Comparison of ENCODE assay signal across 8 cellular contexts in genomic region chr16:79602615-79603014, GRCh38. TPM values are rescaled to one million over a fixed set of nuclear protein-coding genes. Genes with fewer than 3 reads are reported as not detected.
DNase-seq lines count a peak whose midpoint lies in the region; ATAC-seq and TF ChIP-seq lines count a peak whose summit lies in the region.
"Had no signal": no experiment of that assay in that cellular context is flagged by ENCODE, and none has a peak within 500 bp of the region (broad histone marks: within the 10 kb centered on the region; RNA-seq: fewer than 3 reads in every experiment).

No MANE protein-coding gene starts in this region.

- no peaks in the 10 kb centered on the region for H3K9me3 ChIP-seq in HEK293 (ENCODE audit: control insufficient read depth, insufficient read depth, low read depth, low read length)
- no peaks in the 10 kb centered on the region for H3K9me3 ChIP-seq in iPS-20b (ENCODE audit: insufficient read depth, low read depth, low read length)
- no peaks in the 10 kb centered on the region for H3K9me3 ChIP-seq in gastrocnemius medialis

- in situ Hi-C loops in gastrocnemius medialis (cut with MboI; ENCODE audit: low sequenced_read_pairs in 4 of 4): loop anchor here (10.0 to 25.0 kb wide), 7 partner anchors 665 to 1490 kb away; no protein-coding TSS in a partner anchor

- peaks cover 17% of the 10 kb centered on the region; the same call in 1 of the 2 replicates for H3K27me3 ChIP-seq in iPS-20b (ENCODE audit: insufficient read depth, low read length)
- H3K27me3 ChIP-seq in gastrocnemius medialis: no peaks in the 10 kb centered on the region

- H3K27ac ChIP-seq in HEK293 (ENCODE audit: extremely low read depth, low read depth, low read length): peak overlapping the region; percentile 70
- H3K27ac ChIP-seq in iPS-20b (ENCODE audit: low read length): no peak overlapping the region
- peak overlapping the region; percentile 92 to 98 (median 98) for H3K27ac ChIP-seq in gastrocnemius medialis

- no peak for TF ChIP-seq POLR2A in gastrocnemius medialis (IDR thresholded peaks at IDR 0.05)

- H3K36me3 ChIP-seq in HEK293 (ENCODE audit: control insufficient read depth in 2 of 2, insufficient read depth in 1 of 2, low read length in 2 of 2) (no peaks in the 10 kb centered on the region), iPS-20b (ENCODE audit: insufficient read depth, low read depth, low read length) (no peaks in the 10 kb centered on the region), gastrocnemius medialis (no peaks in the 10 kb centered on the region)

- H3K4me3 ChIP-seq in HEK293 (ENCODE audit: low read depth, low read length): no peak overlapping the region
- peak overlapping the region; percentile 67; the same call in 1 of the 2 replicates for H3K4me3 ChIP-seq in iPS-20b (ENCODE audit: low read length)
- H3K4me3 ChIP-seq in gastrocnemius medialis: peak overlapping the region; percentile 74 to 89 (median 86)

- CTCF ChIA-PET in HEK293 (lab: Yijun Ruan, JAX): interaction anchor here (0.6 to 1.2 kb wide), 25 partner anchors 8 to 1513 kb away, joined by 3 to 12 read pairs (median 4); no protein-coding TSS in a partner anchor
- CTCF ChIA-PET in activated CD4-positive, alpha-beta memory T cell treated with anti-CD3 and anti-CD28 coated beads for 36 hours (lab: Charles Lee): interaction anchor here (0.5 to 2.8 kb wide), 35 partner anchors 10 to 1134 kb away, joined by 3 to 18 read pairs (median 3); no protein-coding TSS in a partner anchor

- intact Hi-C loops in activated CD4-positive, alpha-beta memory T cell treated with anti-CD3 and anti-CD28 coated beads for 36 hours (cut with micrococcal nuclease): loop anchor here (1.0 to 10.0 kb wide), 15 partner anchors 26 to 1478 kb away; no protein-coding TSS in a partner anchor
- intact Hi-C loops in gastrocnemius medialis (cut with DNase I; ENCODE audit: low total_unique reads): loop anchor here (1.0 to 10.0 kb wide), 8 partner anchors 70 to 1480 kb away; no protein-coding TSS in a partner anchor

- H3K27me3 Mint-ChIP-seq in activated CD4-positive, alpha-beta memory T cell treated with anti-CD3 and anti-CD28 coated beads for 36 hours: peaks cover 9% of the 10 kb centered on the region

- POLR2A ChIA-PET in HEK293 (lab: Yijun Ruan, JAX): interaction anchor here (0.7 to 1.0 kb wide), 2 partner anchors 321 to 1478 kb away, joined by 3 read pairs; no protein-coding TSS in a partner anchor
- POLR2A ChIA-PET in activated CD4-positive, alpha-beta memory T cell treated with anti-CD3 and anti-CD28 coated beads for 36 hours (lab: Charles Lee): interaction anchor here (0.6 to 2.8 kb wide), 12 partner anchors 14 to 1479 kb away, joined by 3 to 14 read pairs (median 4); no protein-coding TSS in a partner anchor

- peaks cover 43% of the 10 kb centered on the region for H3K4me1 Mint-ChIP-seq in activated CD4-positive, alpha-beta memory T cell treated with anti-CD3 and anti-CD28 coated beads for 36 hours (ENCODE audit: low read depth)

- ATAC-seq in gastrocnemius medialis: no peak
- ATAC-seq in HG03175 (IDR thresholded peaks at IDR 0.05; ENCODE audit: unreplicated experiment): no peak

- H3K9me3 Mint-ChIP-seq in activated CD4-positive, alpha-beta memory T cell treated with anti-CD3 and anti-CD28 coated beads for 36 hours: no peaks in the 10 kb centered on the region

- TF ChIP-seq CTCF in HEK293 (tag by site-specific recombination; IDR thresholded peaks at IDR 0.05): no peak
- no peak for TF ChIP-seq CTCF in gastrocnemius medialis (IDR thresholded peaks at IDR 0.05 in 4 of 5, conservative IDR thresholded peaks at IDR 0.05 in 1 of 5)

- H3K9ac ChIP-seq in iPS-20b (ENCODE audit: low read depth, low read length): no peak overlapping the region; the same call in 1 of the 2 replicates

- DNase-seq in activated CD4-positive, alpha-beta memory T cell treated with anti-CD3 and anti-CD28 coated beads for 36 hours: peak; percentile 53
- no peak for DNase-seq in gastrocnemius medialis
- no peak for DNase-seq in NCI-H2081 (lab: John Stamatoyannopoulos, UW)
- DNase-seq in NCI-H774 (lab: John Stamatoyannopoulos, UW): no peak
- DNase-seq: GF-D8 had no signal

- H3K27ac Mint-ChIP-seq in activated CD4-positive, alpha-beta memory T cell treated with anti-CD3 and anti-CD28 coated beads for 36 hours: peak overlapping the region; percentile 98

- H3K4me1 ChIP-seq in HEK293 (ENCODE audit: control insufficient read depth, insufficient read depth, low read length): peaks cover 16% of the 10 kb centered on the region
- H3K4me1 ChIP-seq in iPS-20b (ENCODE audit: insufficient read depth, low read length): peaks cover 5% of the 10 kb centered on the region; the same call in 1 of the 2 replicates
- H3K4me1 ChIP-seq in gastrocnemius medialis: peaks cover 20 to 25% of the 10 kb centered on the region in 2 donors

- peaks cover 25% of the 10 kb centered on the region for H3K36me3 Mint-ChIP-seq in activated CD4-positive, alpha-beta memory T cell treated with anti-CD3 and anti-CD28 coated beads for 36 hours

- H3K4me3 Mint-ChIP-seq in activated CD4-positive, alpha-beta memory T cell treated with anti-CD3 and anti-CD28 coated beads for 36 hours: peak overlapping the region; percentile 96

TF ChIP-seq in HEK293, 187 proteins besides CTCF, POLR2A, EP300 and RAD21:
- TF ChIP-seq ZFHX2 (tag by site-specific recombination; conservative IDR thresholded peaks at IDR 0.05) (no peak), FEZF1 (tag by site-specific recombination; IDR thresholded peaks at IDR 0.05) (peak; percentile 38; the same call in 1 of the 2 replicates), HOXC10 (CRISPR knock-in tag; IDR thresholded peaks at IDR 0.05) (no peak), ZNF843 (tag by site-specific recombination; IDR thresholded peaks at IDR 0.05) (0 out of 2 replicates have a peak, but pooled peaks have one; percentile 57), ZNF596 (tag by site-specific recombination; IDR thresholded peaks at IDR 0.05) (no peak), GFI1B (tag by site-specific recombination; IDR thresholded peaks at IDR 0.05) (no peak), MZF1 (tag by site-specific recombination; IDR thresholded peaks at IDR 0.05; ENCODE audit: borderline replicate concordance) (no peak), ZBTB8A (tag by site-specific recombination; IDR thresholded peaks at IDR 0.05) (no peak), KLF8 (tag by site-specific recombination; IDR thresholded peaks at IDR 0.05) (no peak), ZNF664 (tag by site-specific recombination; IDR thresholded peaks at IDR 0.05) (peak; percentile 62; the same call in 1 of the 2 replicates)

RNA-seq across cellular contexts. Expression of gene MAF, which starts 2.1 kb away (rescaled TPM):
- 100 to 1,000 TPM; 345 to 360 TPM for total RNA-seq in activated CD4-positive, alpha-beta memory T cell treated with anti-CD3 and anti-CD28 coated beads for 36 hours
- 10 to 100 TPM; 10.9 to 46.7 (median 32.5) TPM for total RNA-seq in gastrocnemius medialis

Comparison
In these comparisons a context has a peak if more than half of its experiments do, and no peak if none do; other contexts are left out.
1. RNA of gene MAF, which starts 2.1 kb away (total RNA-seq): 345 to 360 TPM in activated CD4-positive, alpha-beta memory T cell treated with anti-CD3 and anti-CD28 coated beads for 36 hours; 10.9 to 46.7 TPM in gastrocnemius medialis; every median in the first group is over 4 times any median in the second.